ENCODE assay signal across 24 cellular contexts in the genomic region with DNA sequence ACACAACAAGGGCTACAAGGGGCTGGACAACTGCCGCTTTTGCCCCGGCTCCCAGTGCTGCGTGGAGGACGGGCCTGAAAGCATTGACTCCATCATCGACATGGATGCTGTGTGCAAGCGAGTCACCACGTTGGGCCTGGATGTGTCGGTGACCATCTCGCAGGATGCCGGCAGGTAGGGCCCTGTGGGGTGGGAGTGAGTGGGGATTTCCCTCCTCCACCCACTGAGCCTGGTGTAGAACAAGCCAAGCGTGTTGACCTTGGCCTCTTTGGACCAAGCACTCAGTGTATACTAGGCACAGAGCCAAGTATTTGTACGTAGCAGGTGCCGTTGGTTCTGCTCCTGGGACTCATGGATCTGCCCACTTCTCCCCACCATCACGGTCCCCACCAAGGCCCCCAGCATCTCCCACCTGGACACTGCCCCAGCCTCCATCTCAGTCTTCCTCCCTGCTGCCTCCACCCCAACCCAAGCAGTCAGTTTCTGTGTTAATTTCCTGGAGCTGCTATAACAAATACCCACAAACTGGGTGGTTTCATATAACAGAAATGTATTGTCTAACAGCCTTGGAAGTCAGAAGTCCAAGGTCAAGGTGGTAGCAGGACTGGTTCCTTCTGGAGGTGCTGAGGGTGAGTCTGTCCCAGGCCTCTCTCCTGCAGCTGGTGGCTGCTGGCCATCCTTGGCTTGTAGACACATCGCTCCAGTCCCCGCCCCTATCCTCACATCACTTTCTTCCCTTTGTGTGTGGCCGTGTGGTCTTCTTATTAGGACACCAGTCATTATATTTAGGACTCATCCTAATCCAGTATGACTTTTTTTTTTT. TPM values are rescaled to one million over a fixed set of nuclear protein-coding genes. Genes with fewer than 3 reads are reported as not detected.
A peak's percentile ranks its signal among the peaks of the same experiment; 100 is the strongest.
DNase-seq lines count a peak whose midpoint lies in the region; ATAC-seq, FAIRE-seq and TF ChIP-seq lines count a peak whose summit lies in the region.
"Had no signal": no experiment of that assay in that cellular context is flagged by ENCODE, and none has a peak within 500 bp of the region (broad histone marks: within the 10 kb centered on the region; RNA-seq: fewer than 3 reads in every experiment).

No MANE protein-coding gene starts in this region.

- H3K4me2 ChIP-seq in H1 (ENCODE audit: insufficient read depth in 1 of 2, low read depth in 2 of 2, low read length in 2 of 2): no peak overlapping the region
- H3K4me2 ChIP-seq: smooth muscle cell had no signal

- intact Hi-C loops in pancreas (cut with DNase I): no loop called here

- ATAC-seq in pancreas: peak; percentile 50 to 86 (median 74)
- ATAC-seq: foreskin keratinocyte, psoas muscle, T-cell had no signal

- CTCF ChIA-PET in H1 (lab: Charles Lee; ENCODE audit: partially characterized antibody): interaction anchor here (0.8 to 8.1 kb wide), 6 partner anchors 8 to 54 kb away, joined by 3 to 69 read pairs (median 6); partner anchors contain the start of gene GDF15

- H3K79me2 ChIP-seq in H1 (ENCODE audit: control insufficient read depth in 1 of 2, insufficient read depth in 2 of 2, low read length in 2 of 2): no peaks in the 10 kb centered on the region

- H3K27ac ChIP-seq in H1 (ENCODE audit: low read depth, low read length) (no peak overlapping the region), pancreas (peak overlapping the region in 1 of 4 donors; percentile 50)
- H3K27ac ChIP-seq: 22Rv1, dorsolateral prefrontal cortex, epithelial cell of prostate, foreskin keratinocyte, psoas muscle had no signal

- no peaks in the 10 kb centered on the region for H4K20me1 ChIP-seq in H1 (replicated peaks in 1 of 2; ENCODE audit: control insufficient read depth in 1 of 2, insufficient read depth in 2 of 2, low read length in 2 of 2)

- TF ChIP-seq CTCF in H1 (IDR thresholded peaks at IDR 0.05; ENCODE audit: control extremely low read depth in 1 of 3, insufficient read depth in 1 of 3, low read depth in 1 of 3, low read length in 3 of 3) (no peak), pancreas (IDR thresholded peaks at IDR 0.05) (no peak)

- H3K14ac ChIP-seq in H1 (ENCODE audit: insufficient read length): no peak overlapping the region

- H2BK5ac ChIP-seq in H1 (ENCODE audit: low read depth, low read length): no peak overlapping the region; the same call in 1 of the 2 replicates

- H3K4ac ChIP-seq in H1 (replicated peaks; ENCODE audit: insufficient read length, low read depth, low read length): no peak overlapping the region

- peaks cover 2 to 14% (median 3%) of the 10 kb centered on the region in 4 experiments; a peak in 5 of 8 replicates for H3K36me3 ChIP-seq in H1 (ENCODE audit: control insufficient read depth in 2 of 4, insufficient read depth in 4 of 4, low read length in 3 of 4)
- H3K36me3 ChIP-seq in pancreas: peaks cover 0 to 23% (median 4%) of the 10 kb centered on the region in 3 donors

- H4K5ac ChIP-seq in H1 (ENCODE audit: insufficient read length, low read depth, low read length): no peak overlapping the region

- no peak for TF ChIP-seq RAD21 in H1 (IDR thresholded peaks at IDR 0.05 in 1 of 2, conservative IDR thresholded peaks at IDR 0.05 in 1 of 2; ENCODE audit: low read depth in 2 of 2, low read length in 2 of 2)

- peak; percentile 33 for DNase-seq in DMS53 (lab: John Stamatoyannopoulos, UW)
- no peak for DNase-seq in DMS53 treated with DMSO at 0.1 percent for 48 hours (lab: John Stamatoyannopoulos, UW; ENCODE audit: unreplicated experiment)
- no peak for DNase-seq in H1 (ENCODE audit: low read depth in 1 of 2, low spot score in 2 of 2)
- peak in 1 of 6 donors; percentile 47 for DNase-seq in pancreas
- DNase-seq in hypothalamus (lab: John Stamatoyannopoulos, UW): no peak
- no peak for DNase-seq in NCI-H146 (lab: John Stamatoyannopoulos, UW)
- DNase-seq: activated gamma-delta T cell treated with Interleukin-2 at 50 U/mL for 16 hours; amniotic stem cell; COR-L47; dorsolateral prefrontal cortex; EL; foreskin keratinocyte; midbrain; NCI-H1092; NCI-H524; nephron progenitor cell; psoas muscle; SIG-M5; stimulated activated CD4-positive, alpha-beta T cell treated with anti-CD3 and anti-CD28 coated beads, Interleukin-4, amount 100 ng/mL, for 1 hour; T-cell had no signal

- no peak overlapping the region for H2BK15ac ChIP-seq in H1 (ENCODE audit: low read length)

- no peak overlapping the region for H3K9ac ChIP-seq in H1 (replicated peaks in 1 of 4; ENCODE audit: extremely low read depth in 1 of 4, low read depth in 3 of 4, low read length in 3 of 4)

- 0 out of 2 replicates have a peak overlapping the region, but pooled peaks have one; percentile 27 for H2BK12ac ChIP-seq in H1 (ENCODE audit: low read depth, low read length)

- peaks cover 0 to 2% of the 10 kb centered on the region in 2 experiments; a peak in 1 of 4 replicates for H3K9me3 ChIP-seq in H1 (ENCODE audit: insufficient read depth in 2 of 2, low read depth in 1 of 2, low read length in 1 of 2)
- H3K9me3 ChIP-seq in pancreas: no peaks in the 10 kb centered on the region
- H3K9me3 ChIP-seq: psoas muscle had no signal

- no peak overlapping the region for H3K18ac ChIP-seq in H1 (ENCODE audit: extremely low read depth, low read length)

- no peak overlapping the region for H3K23ac ChIP-seq in H1 (ENCODE audit: insufficient read length)

- no peak overlapping the region for H2AFZ ChIP-seq in H1 (ENCODE audit: low read length)

- FAIRE-seq in H1 (lab: Jason Lieb, UNC) (no peak), pancreas (lab: Jason Lieb, UNC) (no peak)
- FAIRE-seq: urothelium cell line had no signal

- TF ChIP-seq EP300 in H1 (IDR thresholded peaks at IDR 0.05; ENCODE audit: borderline replicate concordance in 1 of 2, low read depth in 2 of 2, low read length in 2 of 2): no peak

- no peaks in the 10 kb centered on the region for H3K79me1 ChIP-seq in H1 (ENCODE audit: low read depth, low read length)

- no peak overlapping the region for H2BK20ac ChIP-seq in H1 (ENCODE audit: low read length)

- H4K8ac ChIP-seq in H1 (ENCODE audit: extremely low read depth, insufficient read depth, low read length): 0 out of 2 replicates have a peak overlapping the region, but pooled peaks have one; percentile 14

- no peaks in the 10 kb centered on the region for H3K4me1 ChIP-seq in H1 (replicated peaks in 1 of 4; ENCODE audit: control insufficient read depth in 3 of 4, insufficient read depth in 4 of 4, low read length in 3 of 4)
- peaks cover 0 to 10% (median 8%) of the 10 kb centered on the region in 3 donors for H3K4me1 ChIP-seq in pancreas
- H3K4me1 ChIP-seq: foreskin keratinocyte had no signal

- no peak overlapping the region for H2BK120ac ChIP-seq in H1 (replicated peaks; ENCODE audit: low read depth, low read length)

- H3K56ac ChIP-seq in H1 (replicated peaks; ENCODE audit: insufficient read length, low read depth, low read length): no peak overlapping the region

- POLR2A ChIA-PET in H1 (lab: Charles Lee; ENCODE audit: partially characterized antibody): interaction anchor here (1.0 to 2.0 kb wide), 3 partner anchors 11 to 78 kb away, joined by 3 to 4 read pairs (median 4); partner anchors contain the start of gene PGPEP1

- H4K91ac ChIP-seq in H1 (replicated peaks; ENCODE audit: insufficient read length, low read length): no peak overlapping the region

- H2AK5ac ChIP-seq in H1 (ENCODE audit: low read depth, low read length): 0 out of 2 replicates have a peak overlapping the region, but pooled peaks have one; percentile 0

- H3K27me3 ChIP-seq in H1 (replicated peaks in 1 of 4; ENCODE audit: control insufficient read depth in 3 of 4, extremely low read depth in 1 of 4, insufficient read depth in 3 of 4, low read length in 3 of 4): no peaks in the 10 kb centered on the region
- H3K27me3 ChIP-seq in pancreas: no peaks in the 10 kb centered on the region
- H3K27me3 ChIP-seq: dorsolateral prefrontal cortex, foreskin keratinocyte had no signal

- 96% methylated on average over 17 of the region's 17 CpGs; no CpG with 5 or more reads in 1 of the 2 experiments for WGBS in H1 (ENCODE audit: extremely low coverage in 1 of 2, insufficient coverage in 1 of 2, insufficient read length in 1 of 2, insufficient replicate concordance in 2 of 2, low coverage in 1 of 2, low lambda C conversion rate in 2 of 2, missing lambda C conversion rate in 1 of 2), 2 experiments
- WGBS in pancreas, 2 donors: 70 to 72% methylated on average over 17 of the region's 17 CpGs

- no peak overlapping the region for H3K4me3 ChIP-seq in H1 (ENCODE audit: extremely low read depth in 1 of 4, insufficient read depth in 2 of 4, low read depth in 3 of 4, low read length in 4 of 4)
- H3K4me3 ChIP-seq in pancreas: no peak overlapping the region
- H3K4me3 ChIP-seq: dorsolateral prefrontal cortex, psoas muscle, smooth muscle cell had no signal

- no peak for TF ChIP-seq POLR2A in H1 (IDR thresholded peaks at IDR 0.05; ENCODE audit: control extremely low read depth in 1 of 2, low read depth in 2 of 2, low read length in 2 of 2)

- no peaks in the 10 kb centered on the region for H3K23me2 ChIP-seq in H1 (ENCODE audit: low read depth, low read length)

RNA-seq across cellular contexts. Expression of gene PGPEP1, which starts 17.3 kb away (rescaled TPM):
- 33.2 and 33.4 TPM in 2 replicates for total RNA-seq in H1 (2021; fragmentation: NEBNext Ultra II Directional; extraction: Animal tissue kit (Norgen Biotek cat#: 25700))
- polyA plus RNA-seq in H1 (2011; rRNA removed) (16.6 and 17.0 TPM in 2 replicates), pancreas (10 to 100 TPM; 10.4 to 20.7 TPM)
- 19.4 TPM for polyA plus RNA-seq in H1 (2011; cell fraction: cytosol; rRNA removed)
- 29.1 TPM for polyA plus RNA-seq in H1 (2011; cell fraction: nucleus; rRNA removed)
- 21.0 to 25.1 TPM (median 23.6 TPM) in 4 replicates for polyA plus RNA-seq in H1 (2012, experiment 1 of 2)
- 19.1 TPM for polyA plus RNA-seq in H1 (2012, experiment 2 of 2)
- 41.9 TPM for polyA plus RNA-seq in H1 (2013, experiment 1 of 2)
- polyA plus RNA-seq in H1 (2013, experiment 2 of 2): 41.8 TPM
- polyA minus RNA-seq in H1 (2011; rRNA and poly(A)+ RNA removed): 58.5 and 73.6 TPM in 2 replicates
- 23.0 TPM for polyA minus RNA-seq in H1 (2011; cell fraction: cytosol; rRNA and poly(A)+ RNA removed)
- 27.0 TPM for polyA minus RNA-seq in H1 (2011; cell fraction: nucleus; rRNA and poly(A)+ RNA removed)
- total RNA-seq in pancreas: 10 to 100 TPM; 32.9 to 44.4 (median 37.1) TPM

RNA-seq across cellular contexts. Expression of gene GDF15, which starts 28.3 kb away (rescaled TPM):
- total RNA-seq in H1 (2021; fragmentation: NEBNext Ultra II Directional; extraction: Animal tissue kit (Norgen Biotek cat#: 25700)): 4.1 and 5.0 TPM in 2 replicates
- polyA plus RNA-seq in H1 (2011; rRNA removed) (8.5 and 18.8 TPM in 2 replicates), pancreas (10 to 100 TPM; 28.1 to 57.7 TPM)
- 8.2 TPM for polyA plus RNA-seq in H1 (2011; cell fraction: cytosol; rRNA removed)
- polyA plus RNA-seq in H1 (2011; cell fraction: nucleus; rRNA removed): 17.2 TPM
- 4.9 to 6.1 TPM (median 5.6 TPM) in 4 replicates for polyA plus RNA-seq in H1 (2012, experiment 1 of 2)
- polyA plus RNA-seq in H1 (2012, experiment 2 of 2): 5.5 TPM
- polyA plus RNA-seq in H1 (2013, experiment 1 of 2): 11.8 TPM
- 14.4 TPM for polyA plus RNA-seq in H1 (2013, experiment 2 of 2)
- polyA minus RNA-seq in H1 (2011; rRNA and poly(A)+ RNA removed): 1.1 and 2.9 TPM in 2 replicates
- polyA minus RNA-seq in H1 (2011; cell fraction: cytosol; rRNA and poly(A)+ RNA removed): 6.8 TPM
- polyA minus RNA-seq in H1 (2011; cell fraction: nucleus; rRNA and poly(A)+ RNA removed): 9.7 TPM
- total RNA-seq in pancreas: 100 to 1,000 TPM in 2 of 6 donors, 10 to 100 TPM in 4; 33.3 to 277 (median 43.5) TPM

RNA-seq across cellular contexts. Expression of gene LSM4, which starts 34.8 kb away (rescaled TPM):
- 319 and 344 TPM in 2 replicates for total RNA-seq in H1 (2021; fragmentation: NEBNext Ultra II Directional; extraction: Animal tissue kit (Norgen Biotek cat#: 25700))
- 302 and 380 TPM in 2 replicates for polyA plus RNA-seq in H1 (2011; rRNA removed)
- polyA plus RNA-seq in H1 (2011; cell fraction: cytosol; rRNA removed): 472 TPM
- polyA plus RNA-seq in H1 (2011; cell fraction: nucleus; rRNA removed): 307 TPM
- 245 to 329 TPM (median 314 TPM) in 4 replicates for polyA plus RNA-seq in H1 (2012, experiment 1 of 2)
- 316 TPM for polyA plus RNA-seq in H1 (2012, experiment 2 of 2)
- polyA plus RNA-seq in H1 (2013, experiment 1 of 2): 312 TPM
- polyA plus RNA-seq in H1 (2013, experiment 2 of 2): 316 TPM
- polyA minus RNA-seq in H1 (2011; rRNA and poly(A)+ RNA removed): 47.1 and 48.2 TPM in 2 replicates
- 90.1 TPM for polyA minus RNA-seq in H1 (2011; cell fraction: cytosol; rRNA and poly(A)+ RNA removed)
- 101 TPM for polyA minus RNA-seq in H1 (2011; cell fraction: nucleus; rRNA and poly(A)+ RNA removed)
- 10 to 100 TPM; 16.5 to 39.0 (median 33.4) TPM for total RNA-seq in pancreas
- 10 to 100 TPM; 65.9 to 67.9 TPM for polyA plus RNA-seq in pancreas

RNA-seq across cellular contexts. Expression of gene LRRC25, which starts 39.8 kb away (rescaled TPM):
- 0.20 and 0.23 TPM in 2 replicates for total RNA-seq in H1 (2021; fragmentation: NEBNext Ultra II Directional; extraction: Animal tissue kit (Norgen Biotek cat#: 25700))
- polyA plus RNA-seq in H1 (2011; rRNA removed) (0.31 and 0.41 TPM in 2 replicates), pancreas (1 to 10 TPM in 1 of 2 donors, under 1 TPM in 1; 0.85 to 1.0 TPM)
- polyA plus RNA-seq in H1 (2011; cell fraction: cytosol; rRNA removed): 0.35 TPM
- 0.30 TPM for polyA plus RNA-seq in H1 (2011; cell fraction: nucleus; rRNA removed)
- 0.09 to 0.29 TPM (median 0.19 TPM) in 3 of 4 replicates, not detected in the other for polyA plus RNA-seq in H1 (2012, experiment 1 of 2)
- polyA plus RNA-seq in H1 (2012, experiment 2 of 2): 0.16 TPM
- polyA plus RNA-seq in H1 (2013, experiment 1 of 2): 0.14 TPM
- polyA plus RNA-seq in H1 (2013, experiment 2 of 2): 0.13 TPM
- 0.35 and 0.46 TPM in 2 replicates for polyA minus RNA-seq in H1 (2011; rRNA and poly(A)+ RNA removed)
- polyA minus RNA-seq in H1 (2011; cell fraction: cytosol; rRNA and poly(A)+ RNA removed): not detected
- polyA minus RNA-seq in H1 (2011; cell fraction: nucleus; rRNA and poly(A)+ RNA removed): not detected
- 1 to 10 TPM in 3 of 6 donors, under 1 TPM in 3; 0.14 to 6.1 (median 1.2) TPM for total RNA-seq in pancreas
- total RNA-seq: foreskin keratinocyte, smooth muscle cell had no signal
- polyA plus RNA-seq: foreskin keratinocyte had no signal
